8 cellular contexts compared by ENCODE assay signal in genomic region chr2:113757059-113757657, GRCh38. TPM values are rescaled to one million over a fixed set of nuclear protein-coding genes. Genes with fewer than 3 reads are reported as not detected.
A peak's percentile ranks its signal among the peaks of the same experiment; 100 is the strongest.
DNase-seq lines count a peak whose midpoint lies in the region; ATAC-seq and TF ChIP-seq lines count a peak whose summit lies in the region.

No MANE protein-coding gene starts in this region.

- peaks cover 22% of the 10 kb centered on the region for H3K4me1 Mint-ChIP-seq in activated naive CD8-positive, alpha-beta T cell treated with anti-CD3 and anti-CD28 coated beads, Interleukin-2, amount 10 ng/mL, durations not matched to agents 7 days and 5 days

- peaks cover 17% of the 10 kb centered on the region for H3K4me1 ChIP-seq in cardiac muscle cell (ENCODE audit: low read depth)

- TF ChIP-seq CTCF in cardiac muscle cell (IDR thresholded peaks at IDR 0.05; ENCODE audit: low read depth, low read length) (no peak), kidney epithelial cell (IDR thresholded peaks at IDR 0.05; ENCODE audit: insufficient read depth, low read length, poor library complexity, severe bottlenecking) (no peak)

- ATAC-seq in left cardiac atrium, result no peak
- ATAC-seq in activated naive CD8-positive, alpha-beta T cell treated with anti-CD3 and anti-CD28 coated beads, Interleukin-2, amount 10 ng/mL, durations not matched to agents 7 days and 5 days (ENCODE audit: low read depth), result peak; percentile 2
- ATAC-seq in esophagus mucosa, result no peak

- DNase-seq in cardiac muscle cell (ENCODE audit: low read depth in 1 of 2, low spot score in 1 of 2), result no peak
- no peak for DNase-seq in left cardiac atrium
- no peak for DNase-seq in activated naive CD8-positive, alpha-beta T cell treated with anti-CD3 and anti-CD28 coated beads, Interleukin-2, amount 10 ng/mL, durations not matched to agents 7 days and 5 days
- DNase-seq in kidney epithelial cell (ENCODE audit: low read depth), result no peak
- DNase-seq in substantia nigra (lab: John Stamatoyannopoulos, UW), result peak in 5 of 49 donors; percentile 1 to 12 (median 6)
- no peak for DNase-seq in DMS114 treated with DMSO at 0.1 percent for 48 hours (lab: John Stamatoyannopoulos, UW; ENCODE audit: unreplicated experiment)
- no peak for DNase-seq in HuH-7.5 (ENCODE audit: low spot score)

- peak overlapping the region; percentile 100 for H3K27ac Mint-ChIP-seq in activated naive CD8-positive, alpha-beta T cell treated with anti-CD3 and anti-CD28 coated beads, Interleukin-2, amount 10 ng/mL, durations not matched to agents 7 days and 5 days

- H3K27ac ChIP-seq in cardiac muscle cell (peak overlapping the region; percentile 95), substantia nigra (ENCODE audit: low read depth, low read length, poor library complexity, severe bottlenecking) (peak overlapping the region; percentile 92)

- POLR2A ChIA-PET in activated naive CD8-positive, alpha-beta T cell treated with anti-CD3 and anti-CD28 coated beads, Interleukin-2, amount 10 ng/mL, durations not matched to agents 7 days and 5 days (lab: Charles Lee), result interaction anchor here (1.2 to 2.5 kb wide), 12 partner anchors 10 to 137 kb away, joined by 3 to 38 read pairs (median 9); partner anchors contain the start of gene ACTR3

- H3K4me3 ChIP-seq in cardiac muscle cell, result peak overlapping the region; percentile 91
- H3K4me3 ChIP-seq in kidney epithelial cell (ENCODE audit: low read depth, low read length), result peak overlapping the region; percentile 93

- H3K36me3 ChIP-seq in cardiac muscle cell, result no peaks in the 10 kb centered on the region
- no peaks in the 10 kb centered on the region for H3K36me3 ChIP-seq in kidney epithelial cell (ENCODE audit: control insufficient read depth, insufficient read depth, low read length)

- peaks cover 8% of the 10 kb centered on the region for H3K36me3 Mint-ChIP-seq in activated naive CD8-positive, alpha-beta T cell treated with anti-CD3 and anti-CD28 coated beads, Interleukin-2, amount 10 ng/mL, durations not matched to agents 7 days and 5 days

- no peaks in the 10 kb centered on the region for H3K27me3 ChIP-seq in cardiac muscle cell
- no peaks in the 10 kb centered on the region for H3K27me3 ChIP-seq in kidney epithelial cell (ENCODE audit: control insufficient read depth, insufficient read depth, low read length)

- no peaks in the 10 kb centered on the region for H3K9me3 ChIP-seq in cardiac muscle cell (ENCODE audit: low read depth)

- H3K4me3 Mint-ChIP-seq in activated naive CD8-positive, alpha-beta T cell treated with anti-CD3 and anti-CD28 coated beads, Interleukin-2, amount 10 ng/mL, durations not matched to agents 7 days and 5 days, result peak overlapping the region; percentile 99

- H3K27me3 Mint-ChIP-seq in activated naive CD8-positive, alpha-beta T cell treated with anti-CD3 and anti-CD28 coated beads, Interleukin-2, amount 10 ng/mL, durations not matched to agents 7 days and 5 days, result no peaks in the 10 kb centered on the region

- intact Hi-C loops in left cardiac atrium (cut with DNase I), result loop anchor here in 1 of 2 donors (2.0 to 10.0 kb wide), 2 partner anchors 132 to 208 kb away; no protein-coding TSS in a partner anchor

- no peaks in the 10 kb centered on the region for H3K9me3 Mint-ChIP-seq in activated naive CD8-positive, alpha-beta T cell treated with anti-CD3 and anti-CD28 coated beads, Interleukin-2, amount 10 ng/mL, durations not matched to agents 7 days and 5 days

RNA-seq across cellular contexts. Expression of gene SLC35F5, which starts 0.7 kb away (rescaled TPM):
- 42.2 and 48.4 TPM in 2 replicates for total RNA-seq in cardiac muscle cell
- 27.6 and 62.8 TPM in 2 replicates for polyA plus RNA-seq in cardiac muscle cell
- total RNA-seq in left cardiac atrium, result 10 to 100 TPM; 48.5 to 62.2 TPM
- 10 to 100 TPM; 24.1 to 25.8 TPM for total RNA-seq in activated naive CD8-positive, alpha-beta T cell treated with anti-CD3 and anti-CD28 coated beads, Interleukin-2, amount 10 ng/mL, durations not matched to agents 7 days and 5 days
- total RNA-seq in kidney epithelial cell, result 61.7 and 66.3 TPM in 2 replicates
- 48.0 TPM for total RNA-seq in esophagus mucosa
